In the genomic region with DNA sequence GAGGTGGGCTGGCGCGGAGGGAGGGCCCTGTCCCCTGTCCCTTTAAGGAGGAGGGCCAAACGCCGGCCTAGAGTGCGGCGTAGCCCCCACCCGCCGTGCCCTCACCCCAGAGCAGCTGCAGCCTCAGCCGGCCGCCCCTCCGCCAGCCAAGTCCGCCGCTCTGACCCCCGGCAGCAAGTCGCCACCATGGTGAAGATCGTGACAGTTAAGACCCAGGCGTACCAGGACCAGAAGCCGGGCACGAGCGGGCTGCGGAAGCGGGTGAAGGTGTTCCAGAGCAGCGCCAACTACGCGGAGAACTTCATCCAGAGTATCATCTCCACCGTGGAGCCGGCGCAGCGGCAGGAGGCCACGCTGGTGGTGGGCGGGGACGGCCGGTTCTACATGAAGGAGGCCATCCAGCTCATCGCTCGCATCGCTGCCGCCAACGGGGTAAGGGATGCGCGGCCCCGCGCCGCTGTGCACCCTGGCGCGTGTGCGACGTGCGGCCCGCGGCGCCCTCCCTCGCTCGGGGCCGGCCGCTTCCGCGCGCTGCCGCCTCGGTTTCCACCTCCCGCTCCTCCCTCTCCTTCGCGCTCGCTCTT, we compare ENCODE assay signal across 8 cellular contexts. TPM values are rescaled to one million over a fixed set of nuclear protein-coding genes. Genes with fewer than 3 reads are reported as not detected.
DNase-seq lines count a peak whose midpoint lies in the region; ATAC-seq and TF ChIP-seq lines count a peak whose summit lies in the region.

Gene PGM1, plus strand, starts transcription at position 109 of the 584 bp plus-strand sequence. Its CDS starts 78 bp downstream, at position 187.

- peak within 1 kb of the TSS; percentile 86 for H3K4me2 ChIP-seq in neural progenitor cell

- no peaks in the 10 kb centered on the region for H3K36me3 Mint-ChIP-seq in neural progenitor cell

- no peak for TF ChIP-seq CTCF in RWPE1 (conservative IDR thresholded peaks at IDR 0.05; ENCODE audit: low read depth)
- no peak for TF ChIP-seq CTCF in foreskin fibroblast (IDR thresholded peaks at IDR 0.05; ENCODE audit: low read depth, low read length)
- no peak for TF ChIP-seq CTCF in neural progenitor cell (IDR thresholded peaks at IDR 0.05)

- peak; percentile 78 for ATAC-seq in GM21619 (IDR thresholded peaks at IDR 0.05; ENCODE audit: unreplicated experiment)

- H3K4me3 ChIP-seq in foreskin fibroblast (ENCODE audit: low read depth in 1 of 2, low read length in 2 of 2) (peak within 1 kb of the TSS; percentile 76 to 78), neural progenitor cell (peak within 1 kb of the TSS; percentile 96)

- DNase-seq in DMS79 (lab: John Stamatoyannopoulos, UW) (peak; percentile 9), RWPE1 (ENCODE audit: low spot score) (peak; percentile 63), activated gamma-delta T cell (lab: John Stamatoyannopoulos, UW) (peak; percentile 58), foreskin fibroblast (peak; percentile 84 to 93), neural progenitor cell (ENCODE audit: low spot score) (peak; percentile 85), stromal cell of bone marrow (ENCODE audit: low read depth) (peak; percentile 68)

- peak within 1 kb of the TSS; percentile 94 for H3K4me3 Mint-ChIP-seq in neural progenitor cell

- peaks cover 57% of the 10 kb centered on the region for H3K27me3 ChIP-seq in neural progenitor cell

- peak within 1 kb of the TSS; percentile 98 for H2AFZ ChIP-seq in neural progenitor cell (replicated peaks)

- H3F3A ChIP-seq in neural progenitor cell (ENCODE audit: low read depth), result peaks cover 24% of the 10 kb centered on the region

- H3K9ac ChIP-seq in neural progenitor cell, result peak within 1 kb of the TSS; percentile 32

- H3K27me3 Mint-ChIP-seq in neural progenitor cell (ENCODE audit: insufficient read depth, low read depth), result peaks cover 6% of the 10 kb centered on the region

- H3K27ac ChIP-seq in RWPE1, result peak within 1 kb of the TSS; percentile 97
- no peak within 1 kb of the TSS for H3K27ac ChIP-seq in neural progenitor cell

- no peaks in the 10 kb centered on the region for H3K79me2 ChIP-seq in neural progenitor cell (ENCODE audit: low read depth)

- H3K36me3 ChIP-seq in neural progenitor cell, result no peaks in the 10 kb centered on the region

- H3K4me1 ChIP-seq in neural progenitor cell, result no peaks in the 10 kb centered on the region

- no peak within 1 kb of the TSS for H3K27ac Mint-ChIP-seq in neural progenitor cell

- H4K20me1 ChIP-seq in neural progenitor cell (ENCODE audit: low read depth), result no peaks in the 10 kb centered on the region

- CTCF ChIA-PET in RWPE1 (lab: Yijun Ruan, JAX), result no interaction called here

- peaks cover 3% of the 10 kb centered on the region for H3K4me1 Mint-ChIP-seq in neural progenitor cell

- no peaks in the 10 kb centered on the region for H3K9me3 Mint-ChIP-seq in neural progenitor cell

- H3K9me3 ChIP-seq in neural progenitor cell (ENCODE audit: low read depth), result no peaks in the 10 kb centered on the region

- TF ChIP-seq EP300 in Ishikawa (IDR thresholded peaks at IDR 0.05; ENCODE audit: borderline replicate concordance), result no peak

- POLR2A ChIA-PET in RWPE1 (lab: Yijun Ruan, JAX; ENCODE audit: low non-redundant PET), result interaction anchor here (0.9 kb wide), 1 partner anchor 69 kb away, joined by 3 read pairs; no protein-coding TSS in a partner anchor

- TF ChIP-seq RAD21 in Ishikawa (IDR thresholded peaks at IDR 0.05; ENCODE audit: low read depth), result no peak

TF ChIP-seq in Ishikawa, 13 proteins besides CTCF, POLR2A, EP300 and RAD21:
- no peak for TF ChIP-seq CEBPB (IDR thresholded peaks at IDR 0.05)
- TF ChIP-seq REST (IDR thresholded peaks at IDR 0.05; ENCODE audit: low read depth), result no peak; the same call in 1 of the 2 replicates
- peak; percentile 15; the same call in 1 of the 2 replicates for TF ChIP-seq TAF1 (IDR thresholded peaks at IDR 0.05; ENCODE audit: low read depth)
- peak; percentile 17; the same call in 1 of the 2 replicates for TF ChIP-seq TCF12 (IDR thresholded peaks at IDR 0.05; ENCODE audit: low read depth)
- TF ChIP-seq ZBTB7A (IDR thresholded peaks at IDR 0.05; ENCODE audit: low read depth), result peak; percentile 58
- TF ChIP-seq TEAD4 (IDR thresholded peaks at IDR 0.05), result no peak
- TF ChIP-seq, protein P1, sequence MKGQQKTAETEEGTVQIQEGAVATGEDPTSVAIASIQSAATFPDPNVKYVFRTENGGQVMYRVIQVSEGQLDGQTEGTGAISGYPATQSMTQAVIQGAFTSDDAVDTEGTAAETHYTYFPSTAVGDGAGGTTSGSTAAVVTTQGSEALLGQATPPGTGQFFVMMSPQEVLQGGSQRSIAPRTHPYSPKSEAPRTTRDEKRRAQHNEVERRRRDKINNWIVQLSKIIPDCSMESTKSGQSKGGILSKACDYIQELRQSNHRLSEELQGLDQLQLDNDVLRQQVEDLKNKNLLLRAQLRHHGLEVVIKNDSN (IDR thresholded peaks at IDR 0.05), result no peak
- peak; percentile 64 for TF ChIP-seq MAX (IDR thresholded peaks at IDR 0.05)
- TF ChIP-seq EGR1 (IDR thresholded peaks at IDR 0.05), result no peak
- peak; percentile 27; the same call in 1 of the 2 replicates for TF ChIP-seq YY1 (IDR thresholded peaks at IDR 0.05; ENCODE audit: low read depth)
- 0 out of 2 replicates have a peak, but pooled peaks have one; percentile 11 for TF ChIP-seq CREB1 (IDR thresholded peaks at IDR 0.05; ENCODE audit: low read depth)
- 0 out of 2 replicates have a peak, but pooled peaks have one; percentile 5 for TF ChIP-seq NFIC (IDR thresholded peaks at IDR 0.05)
- no peak for TF ChIP-seq FOXM1 (IDR thresholded peaks at IDR 0.05; ENCODE audit: borderline replicate concordance, low read depth)

RNA-seq across cellular contexts. Expression of gene PGM1, which starts in this region (rescaled TPM):
- 22.7 and 29.0 TPM in 2 replicates for total RNA-seq in neural progenitor cell (ENCODE audit: low replicate concordance)

Comparison
In these comparisons a context has a peak if more than half of its experiments do, and no peak if none do; other contexts are left out.
1. DNase-seq: peak in every context shown above with its lines; median percentile 88 in foreskin fibroblast; 85 in neural progenitor cell; 68 in stromal cell of bone marrow; 63 in RWPE1; 58 in activated gamma-delta T cell; 9 in DMS79.